ENCODE assay signal across 9 cellular contexts in the genomic region with DNA sequence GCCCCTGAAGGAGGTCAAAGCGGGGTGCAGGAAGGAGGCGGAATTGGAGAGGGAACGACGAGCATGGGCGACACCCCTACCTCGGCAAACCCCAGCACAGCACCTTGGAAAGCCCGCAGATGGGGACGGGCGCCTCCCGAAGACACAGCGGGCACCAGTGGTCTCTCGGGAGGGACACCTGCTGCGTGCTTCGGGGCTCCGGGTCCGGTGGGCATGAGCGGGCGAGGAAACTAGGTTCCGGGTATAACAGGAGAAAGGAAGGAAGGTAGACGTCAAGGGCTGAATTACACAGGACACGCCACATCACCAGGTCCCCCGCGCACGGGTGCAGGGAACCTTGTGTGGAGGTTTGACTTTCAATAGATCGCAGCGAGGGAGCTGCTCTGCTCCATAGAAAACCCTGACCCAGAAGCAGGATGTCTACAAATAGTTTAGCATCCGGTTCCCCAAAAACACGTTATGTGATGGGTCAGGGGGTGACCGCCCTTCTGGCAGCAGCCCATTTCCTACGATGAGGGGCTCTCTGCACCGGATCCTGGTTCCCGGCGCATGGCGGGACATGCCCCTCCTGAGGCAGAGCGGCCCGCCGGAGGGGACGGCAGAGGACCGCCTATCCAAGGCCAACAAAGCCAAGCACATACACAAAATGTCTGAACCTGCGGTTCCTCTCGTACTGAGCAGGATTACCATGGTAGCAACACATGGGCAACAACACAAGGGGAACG.
DNase-seq lines count a peak whose midpoint lies in the region; ATAC-seq, FAIRE-seq and TF ChIP-seq lines count a peak whose summit lies in the region.
"Had no signal": no experiment of that assay in that cellular context is flagged by ENCODE, and none has a peak within 500 bp of the region (broad histone marks: within the 10 kb centered on the region; RNA-seq: fewer than 3 reads in every experiment).

No MANE protein-coding gene starts in this region.

- peaks cover 10 to 11% of the 10 kb centered on the region in 2 donors for H3K27me3 Mint-ChIP-seq in stimulated activated naive B cell treated with anti-CD40 and anti-IgM and Interleukin-4, amounts not matched to agents 10 μg/mL and 1 μg/mL and 100 μg/mL, for 72 hours

- H3K4me1 Mint-ChIP-seq in stimulated activated naive B cell treated with anti-CD40 and anti-IgM and Interleukin-4, amounts not matched to agents 10 μg/mL and 1 μg/mL and 100 μg/mL, for 72 hours = peaks cover 5 to 31% of the 10 kb centered on the region in 2 donors

- intact Hi-C loops in cardiac septum (cut with DNase I) = loop anchor here (2.0 kb wide), 1 partner anchor 94 kb away; no protein-coding TSS in a partner anchor

- H3K36me3 ChIP-seq in KMS-11 (ENCODE audit: insufficient read depth) = no peaks in the 10 kb centered on the region
- H3K36me3 ChIP-seq in small intestine (ENCODE audit: control insufficient read depth in 2 of 2, insufficient read depth in 2 of 2, low read length in 2 of 2) = no peaks in the 10 kb centered on the region

- H2AFZ ChIP-seq in KMS-11 (ENCODE audit: low read depth) = peak overlapping the region; percentile 100

- H3K9me3 Mint-ChIP-seq in stimulated activated naive B cell treated with anti-CD40 and anti-IgM and Interleukin-4, amounts not matched to agents 10 μg/mL and 1 μg/mL and 100 μg/mL, for 72 hours = no peaks in the 10 kb centered on the region
- H3K9me3 Mint-ChIP-seq: activated naive CD4-positive, alpha-beta T cell treated with anti-CD3 and anti-CD28 coated beads, Interleukin-2, amount 50 U/mL, for 72 hours had no signal

- peak overlapping the region; percentile 70 for H3K27ac Mint-ChIP-seq in stimulated activated naive B cell treated with anti-CD40 and anti-IgM and Interleukin-4, amounts not matched to agents 10 μg/mL and 1 μg/mL and 100 μg/mL, for 72 hours

- no peak for TF ChIP-seq CTCF in KMS-11 (conservative IDR thresholded peaks at IDR 0.05; ENCODE audit: low read depth, low read length)

- peak; percentile 46 to 66 for ATAC-seq in stimulated activated naive B cell treated with anti-CD40 and anti-IgM and Interleukin-4, amounts not matched to agents 10 μg/mL and 1 μg/mL and 100 μg/mL, for 72 hours (replicated peaks)

- H3K9me3 ChIP-seq in small intestine (ENCODE audit: control insufficient read depth, low read depth) = no peaks in the 10 kb centered on the region

- FAIRE-seq in RCC 7860 (lab: Jason Lieb, UNC) = no peak
- FAIRE-seq in small intestine (lab: Jason Lieb, UNC) = no peak

- peak; percentile 51 for DNase-seq in NCI-H748 (lab: John Stamatoyannopoulos, UW; ENCODE audit: unreplicated experiment)
- no peak for DNase-seq in NCI-H748 treated with DMSO at 0.1 percent for 48 hours (lab: John Stamatoyannopoulos, UW)
- DNase-seq in cardiac septum (ENCODE audit: low spot score) = peak; percentile 47
- peak; percentile 27 for DNase-seq in stimulated activated naive B cell treated with anti-CD40 and anti-IgM and Interleukin-4, amounts not matched to agents 10 μg/mL and 1 μg/mL and 100 μg/mL, for 72 hours
- DNase-seq in NCI-H128 (lab: John Stamatoyannopoulos, UW; ENCODE audit: unreplicated experiment) = no peak
- no peak for DNase-seq in RCC 7860 (ENCODE audit: low spot score)
- no peak for DNase-seq in small intestine

- H3K27me3 ChIP-seq in KMS-11 (ENCODE audit: insufficient read depth, low read depth) = no peaks in the 10 kb centered on the region
- H3K27me3 ChIP-seq in small intestine (ENCODE audit: control insufficient read depth in 2 of 2, insufficient read depth in 2 of 2, low read length in 2 of 2) = no peaks in the 10 kb centered on the region

- H3K27ac ChIP-seq in KMS-11 (no peak overlapping the region), small intestine (ENCODE audit: low read depth in 1 of 2, low read length in 1 of 2) (no peak overlapping the region)

- no peaks in the 10 kb centered on the region for H3K79me2 ChIP-seq in KMS-11 (ENCODE audit: insufficient read depth, low read depth)

- H3K9ac ChIP-seq in KMS-11 = no peak overlapping the region; the same call in 1 of the 2 replicates

- peak overlapping the region; percentile 82 to 96 for H3K4me3 Mint-ChIP-seq in stimulated activated naive B cell treated with anti-CD40 and anti-IgM and Interleukin-4, amounts not matched to agents 10 μg/mL and 1 μg/mL and 100 μg/mL, for 72 hours

- H4K20me1 ChIP-seq in KMS-11 (ENCODE audit: insufficient read depth) = no peaks in the 10 kb centered on the region

- H3K36me3 Mint-ChIP-seq in stimulated activated naive B cell treated with anti-CD40 and anti-IgM and Interleukin-4, amounts not matched to agents 10 μg/mL and 1 μg/mL and 100 μg/mL, for 72 hours = peaks cover 0 to 11% of the 10 kb centered on the region in 2 donors

- H3K4me1 ChIP-seq in KMS-11 (ENCODE audit: low read depth, poor library complexity, severe bottlenecking) = no peaks in the 10 kb centered on the region
- H3K4me1 ChIP-seq in small intestine (ENCODE audit: control insufficient read depth in 2 of 2, insufficient read depth in 1 of 2, low read depth in 1 of 2, low read length in 1 of 2) = no peaks in the 10 kb centered on the region

- 44 to 59% (median 47%) methylated on average over 42 of the region's 42 CpGs for WGBS in small intestine, 3 donors

- H3K4me2 ChIP-seq in KMS-11 = peak overlapping the region; percentile 96

- H3K4me3 ChIP-seq in KMS-11 (IDR thresholded peaks at IDR 0.05; ENCODE audit: insufficient read depth, low read depth, low read length) = no peak overlapping the region
- peak overlapping the region in 1 of 2 donors; percentile 33 for H3K4me3 ChIP-seq in small intestine (ENCODE audit: low read depth in 1 of 2, low read length in 2 of 2)

Comparison
In these comparisons a context has a peak if more than half of its experiments do, and no peak if none do; other contexts are left out.
1. DNase-seq: peak in NCI-H748 (single experiment), cardiac septum (single experiment) and stimulated activated naive B cell treated with anti-CD40 and anti-IgM and Interleukin-4, amounts not matched to agents 10 μg/mL and 1 μg/mL and 100 μg/mL, for 72 hours (single experiment); none in NCI-H748 treated with DMSO at 0.1 percent for 48 hours (single experiment), NCI-H128 (single experiment), RCC 7860 (single experiment) and small intestine (single experiment).